Comparison of ENCODE assay signal across 2 cellular contexts in the genomic region with DNA sequence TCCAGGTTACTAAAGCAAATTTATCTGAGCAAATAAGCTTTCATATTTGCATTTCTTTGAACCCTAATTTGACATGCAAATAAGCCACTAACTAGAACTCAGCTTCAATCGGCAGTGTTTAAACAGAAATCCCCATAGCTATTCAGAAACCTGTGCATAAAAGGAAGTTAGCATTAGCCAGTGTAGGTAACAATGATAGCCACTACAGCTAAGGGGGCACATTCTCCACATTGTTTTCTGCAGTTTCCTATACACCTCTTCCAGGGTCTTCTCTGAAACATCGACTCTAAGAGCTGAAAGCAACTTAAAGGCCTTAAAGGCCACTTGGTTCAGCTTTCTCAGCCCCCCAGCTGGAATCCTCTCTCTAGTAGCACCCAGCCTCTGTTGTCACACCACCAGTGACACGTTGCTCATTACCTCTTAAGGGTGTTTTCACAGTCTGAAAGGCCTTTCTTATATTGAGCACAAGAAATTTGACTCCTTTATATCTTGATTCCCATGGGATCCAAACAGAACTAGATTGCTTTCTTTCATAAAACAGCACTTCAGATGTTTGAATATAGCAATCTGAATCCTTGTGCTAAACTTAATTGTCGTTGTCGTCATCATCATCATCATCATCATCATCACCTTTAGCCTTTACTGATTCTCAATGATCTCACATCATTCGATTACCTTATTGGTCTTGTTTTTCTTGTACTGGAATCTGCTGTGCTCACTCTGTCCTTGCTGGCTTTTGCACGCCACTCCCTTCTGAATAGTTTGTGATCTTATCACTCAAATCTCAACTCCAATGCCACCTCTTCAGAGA.
TF ChIP-seq lines count a peak whose summit lies in the region.

No MANE protein-coding gene starts in this region.

TF ChIP-seq in HEK293, 187 proteins besides CTCF, POLR2A, EP300 and RAD21 (continues in another document):
- TF ChIP-seq GFI1B (tag by site-specific recombination; IDR thresholded peaks at IDR 0.05) (peak; percentile 60; the same call in 1 of the 2 replicates), ZNF596 (tag by site-specific recombination; IDR thresholded peaks at IDR 0.05) (0 out of 2 replicates have a peak, but pooled peaks have one; percentile 36), FEZF1 (tag by site-specific recombination; IDR thresholded peaks at IDR 0.05) (peak; percentile 50; the same call in 1 of the 2 replicates), TRIM28 (IDR thresholded peaks at IDR 0.05; ENCODE audit: borderline replicate concordance, low read length) (0 out of 2 replicates have a peak, but pooled peaks have one; percentile 71), ZNF843 (tag by site-specific recombination; IDR thresholded peaks at IDR 0.05) (peak; percentile 46; the same call in 1 of the 2 replicates), ZNF629 (tag by site-specific recombination; IDR thresholded peaks at IDR 0.05) (peak; percentile 82), ZNF157 (tag by site-specific recombination; IDR thresholded peaks at IDR 0.05) (no peak)
- TF ChIP-seq, protein P1, sequence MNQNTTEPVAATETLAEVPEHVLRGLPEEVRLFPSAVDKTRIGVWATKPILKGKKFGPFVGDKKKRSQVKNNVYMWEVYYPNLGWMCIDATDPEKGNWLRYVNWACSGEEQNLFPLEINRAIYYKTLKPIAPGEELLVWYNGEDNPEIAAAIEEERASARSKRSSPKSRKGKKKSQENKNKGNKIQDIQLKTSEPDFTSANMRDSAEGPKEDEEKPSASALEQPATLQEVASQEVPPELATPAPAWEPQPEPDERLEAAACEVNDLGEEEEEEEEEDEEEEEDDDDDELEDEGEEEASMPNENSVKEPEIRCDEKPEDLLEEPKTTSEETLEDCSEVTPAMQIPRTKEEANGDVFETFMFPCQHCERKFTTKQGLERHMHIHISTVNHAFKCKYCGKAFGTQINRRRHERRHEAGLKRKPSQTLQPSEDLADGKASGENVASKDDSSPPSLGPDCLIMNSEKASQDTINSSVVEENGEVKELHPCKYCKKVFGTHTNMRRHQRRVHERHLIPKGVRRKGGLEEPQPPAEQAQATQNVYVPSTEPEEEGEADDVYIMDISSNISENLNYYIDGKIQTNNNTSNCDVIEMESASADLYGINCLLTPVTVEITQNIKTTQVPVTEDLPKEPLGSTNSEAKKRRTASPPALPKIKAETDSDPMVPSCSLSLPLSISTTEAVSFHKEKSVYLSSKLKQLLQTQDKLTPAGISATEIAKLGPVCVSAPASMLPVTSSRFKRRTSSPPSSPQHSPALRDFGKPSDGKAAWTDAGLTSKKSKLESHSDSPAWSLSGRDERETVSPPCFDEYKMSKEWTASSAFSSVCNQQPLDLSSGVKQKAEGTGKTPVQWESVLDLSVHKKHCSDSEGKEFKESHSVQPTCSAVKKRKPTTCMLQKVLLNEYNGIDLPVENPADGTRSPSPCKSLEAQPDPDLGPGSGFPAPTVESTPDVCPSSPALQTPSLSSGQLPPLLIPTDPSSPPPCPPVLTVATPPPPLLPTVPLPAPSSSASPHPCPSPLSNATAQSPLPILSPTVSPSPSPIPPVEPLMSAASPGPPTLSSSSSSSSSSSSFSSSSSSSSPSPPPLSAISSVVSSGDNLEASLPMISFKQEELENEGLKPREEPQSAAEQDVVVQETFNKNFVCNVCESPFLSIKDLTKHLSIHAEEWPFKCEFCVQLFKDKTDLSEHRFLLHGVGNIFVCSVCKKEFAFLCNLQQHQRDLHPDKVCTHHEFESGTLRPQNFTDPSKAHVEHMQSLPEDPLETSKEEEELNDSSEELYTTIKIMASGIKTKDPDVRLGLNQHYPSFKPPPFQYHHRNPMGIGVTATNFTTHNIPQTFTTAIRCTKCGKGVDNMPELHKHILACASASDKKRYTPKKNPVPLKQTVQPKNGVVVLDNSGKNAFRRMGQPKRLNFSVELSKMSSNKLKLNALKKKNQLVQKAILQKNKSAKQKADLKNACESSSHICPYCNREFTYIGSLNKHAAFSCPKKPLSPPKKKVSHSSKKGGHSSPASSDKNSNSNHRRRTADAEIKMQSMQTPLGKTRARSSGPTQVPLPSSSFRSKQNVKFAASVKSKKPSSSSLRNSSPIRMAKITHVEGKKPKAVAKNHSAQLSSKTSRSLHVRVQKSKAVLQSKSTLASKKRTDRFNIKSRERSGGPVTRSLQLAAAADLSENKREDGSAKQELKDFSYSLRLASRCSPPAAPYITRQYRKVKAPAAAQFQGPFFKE (tag by site-specific recombination; IDR thresholded peaks at IDR 0.05; ENCODE audit: borderline replicate concordance), result no peak
- TF ChIP-seq, protein P2, sequence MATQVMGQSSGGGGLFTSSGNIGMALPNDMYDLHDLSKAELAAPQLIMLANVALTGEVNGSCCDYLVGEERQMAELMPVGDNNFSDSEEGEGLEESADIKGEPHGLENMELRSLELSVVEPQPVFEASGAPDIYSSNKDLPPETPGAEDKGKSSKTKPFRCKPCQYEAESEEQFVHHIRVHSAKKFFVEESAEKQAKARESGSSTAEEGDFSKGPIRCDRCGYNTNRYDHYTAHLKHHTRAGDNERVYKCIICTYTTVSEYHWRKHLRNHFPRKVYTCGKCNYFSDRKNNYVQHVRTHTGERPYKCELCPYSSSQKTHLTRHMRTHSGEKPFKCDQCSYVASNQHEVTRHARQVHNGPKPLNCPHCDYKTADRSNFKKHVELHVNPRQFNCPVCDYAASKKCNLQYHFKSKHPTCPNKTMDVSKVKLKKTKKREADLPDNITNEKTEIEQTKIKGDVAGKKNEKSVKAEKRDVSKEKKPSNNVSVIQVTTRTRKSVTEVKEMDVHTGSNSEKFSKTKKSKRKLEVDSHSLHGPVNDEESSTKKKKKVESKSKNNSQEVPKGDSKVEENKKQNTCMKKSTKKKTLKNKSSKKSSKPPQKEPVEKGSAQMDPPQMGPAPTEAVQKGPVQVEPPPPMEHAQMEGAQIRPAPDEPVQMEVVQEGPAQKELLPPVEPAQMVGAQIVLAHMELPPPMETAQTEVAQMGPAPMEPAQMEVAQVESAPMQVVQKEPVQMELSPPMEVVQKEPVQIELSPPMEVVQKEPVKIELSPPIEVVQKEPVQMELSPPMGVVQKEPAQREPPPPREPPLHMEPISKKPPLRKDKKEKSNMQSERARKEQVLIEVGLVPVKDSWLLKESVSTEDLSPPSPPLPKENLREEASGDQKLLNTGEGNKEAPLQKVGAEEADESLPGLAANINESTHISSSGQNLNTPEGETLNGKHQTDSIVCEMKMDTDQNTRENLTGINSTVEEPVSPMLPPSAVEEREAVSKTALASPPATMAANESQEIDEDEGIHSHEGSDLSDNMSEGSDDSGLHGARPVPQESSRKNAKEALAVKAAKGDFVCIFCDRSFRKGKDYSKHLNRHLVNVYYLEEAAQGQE (tag by site-specific recombination; IDR thresholded peaks at IDR 0.05), result no peak
- TF ChIP-seq, protein P3, sequence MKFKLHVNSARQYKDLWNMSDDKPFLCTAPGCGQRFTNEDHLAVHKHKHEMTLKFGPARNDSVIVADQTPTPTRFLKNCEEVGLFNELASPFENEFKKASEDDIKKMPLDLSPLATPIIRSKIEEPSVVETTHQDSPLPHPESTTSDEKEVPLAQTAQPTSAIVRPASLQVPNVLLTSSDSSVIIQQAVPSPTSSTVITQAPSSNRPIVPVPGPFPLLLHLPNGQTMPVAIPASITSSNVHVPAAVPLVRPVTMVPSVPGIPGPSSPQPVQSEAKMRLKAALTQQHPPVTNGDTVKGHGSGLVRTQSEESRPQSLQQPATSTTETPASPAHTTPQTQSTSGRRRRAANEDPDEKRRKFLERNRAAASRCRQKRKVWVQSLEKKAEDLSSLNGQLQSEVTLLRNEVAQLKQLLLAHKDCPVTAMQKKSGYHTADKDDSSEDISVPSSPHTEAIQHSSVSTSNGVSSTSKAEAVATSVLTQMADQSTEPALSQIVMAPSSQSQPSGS (tag by site-specific recombination; IDR thresholded peaks at IDR 0.05; ENCODE audit: low read depth), result peak; percentile 83

TF ChIP-seq in H1, 55 proteins besides CTCF, POLR2A, EP300 and RAD21 (continued from another document):
- TF ChIP-seq JUN (IDR thresholded peaks at IDR 0.05; ENCODE audit: low read depth, low read length), result no peak
- no peak for TF ChIP-seq EGR1 (IDR thresholded peaks at IDR 0.05; ENCODE audit: borderline replicate concordance, low read depth, low read length)
- no peak for TF ChIP-seq BRCA1 (IDR thresholded peaks at IDR 0.05; ENCODE audit: low read depth, low read length)
- no peak for TF ChIP-seq KDM1A (IDR thresholded peaks at IDR 0.05; ENCODE audit: borderline replicate concordance, low read length)
- no peak for TF ChIP-seq NRF1 (IDR thresholded peaks at IDR 0.05; ENCODE audit: low read depth, low read length)
- TF ChIP-seq BCL11A (IDR thresholded peaks at IDR 0.05; ENCODE audit: low read depth in 2 of 2, low read length in 2 of 2), result no peak
- no peak for TF ChIP-seq SIN3A (conservative IDR thresholded peaks at IDR 0.05 in 1 of 2, IDR thresholded peaks at IDR 0.05 in 1 of 2; ENCODE audit: low read depth in 1 of 2, low read length in 2 of 2)
- no peak for TF ChIP-seq ASH2L (IDR thresholded peaks at IDR 0.05; ENCODE audit: low read length)
- TF ChIP-seq, protein P4, sequence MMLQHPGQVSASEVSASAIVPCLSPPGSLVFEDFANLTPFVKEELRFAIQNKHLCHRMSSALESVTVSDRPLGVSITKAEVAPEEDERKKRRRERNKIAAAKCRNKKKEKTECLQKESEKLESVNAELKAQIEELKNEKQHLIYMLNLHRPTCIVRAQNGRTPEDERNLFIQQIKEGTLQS (IDR thresholded peaks at IDR 0.05; ENCODE audit: insufficient read depth, low read depth, low read length), result no peak
- TF ChIP-seq, protein P5, sequence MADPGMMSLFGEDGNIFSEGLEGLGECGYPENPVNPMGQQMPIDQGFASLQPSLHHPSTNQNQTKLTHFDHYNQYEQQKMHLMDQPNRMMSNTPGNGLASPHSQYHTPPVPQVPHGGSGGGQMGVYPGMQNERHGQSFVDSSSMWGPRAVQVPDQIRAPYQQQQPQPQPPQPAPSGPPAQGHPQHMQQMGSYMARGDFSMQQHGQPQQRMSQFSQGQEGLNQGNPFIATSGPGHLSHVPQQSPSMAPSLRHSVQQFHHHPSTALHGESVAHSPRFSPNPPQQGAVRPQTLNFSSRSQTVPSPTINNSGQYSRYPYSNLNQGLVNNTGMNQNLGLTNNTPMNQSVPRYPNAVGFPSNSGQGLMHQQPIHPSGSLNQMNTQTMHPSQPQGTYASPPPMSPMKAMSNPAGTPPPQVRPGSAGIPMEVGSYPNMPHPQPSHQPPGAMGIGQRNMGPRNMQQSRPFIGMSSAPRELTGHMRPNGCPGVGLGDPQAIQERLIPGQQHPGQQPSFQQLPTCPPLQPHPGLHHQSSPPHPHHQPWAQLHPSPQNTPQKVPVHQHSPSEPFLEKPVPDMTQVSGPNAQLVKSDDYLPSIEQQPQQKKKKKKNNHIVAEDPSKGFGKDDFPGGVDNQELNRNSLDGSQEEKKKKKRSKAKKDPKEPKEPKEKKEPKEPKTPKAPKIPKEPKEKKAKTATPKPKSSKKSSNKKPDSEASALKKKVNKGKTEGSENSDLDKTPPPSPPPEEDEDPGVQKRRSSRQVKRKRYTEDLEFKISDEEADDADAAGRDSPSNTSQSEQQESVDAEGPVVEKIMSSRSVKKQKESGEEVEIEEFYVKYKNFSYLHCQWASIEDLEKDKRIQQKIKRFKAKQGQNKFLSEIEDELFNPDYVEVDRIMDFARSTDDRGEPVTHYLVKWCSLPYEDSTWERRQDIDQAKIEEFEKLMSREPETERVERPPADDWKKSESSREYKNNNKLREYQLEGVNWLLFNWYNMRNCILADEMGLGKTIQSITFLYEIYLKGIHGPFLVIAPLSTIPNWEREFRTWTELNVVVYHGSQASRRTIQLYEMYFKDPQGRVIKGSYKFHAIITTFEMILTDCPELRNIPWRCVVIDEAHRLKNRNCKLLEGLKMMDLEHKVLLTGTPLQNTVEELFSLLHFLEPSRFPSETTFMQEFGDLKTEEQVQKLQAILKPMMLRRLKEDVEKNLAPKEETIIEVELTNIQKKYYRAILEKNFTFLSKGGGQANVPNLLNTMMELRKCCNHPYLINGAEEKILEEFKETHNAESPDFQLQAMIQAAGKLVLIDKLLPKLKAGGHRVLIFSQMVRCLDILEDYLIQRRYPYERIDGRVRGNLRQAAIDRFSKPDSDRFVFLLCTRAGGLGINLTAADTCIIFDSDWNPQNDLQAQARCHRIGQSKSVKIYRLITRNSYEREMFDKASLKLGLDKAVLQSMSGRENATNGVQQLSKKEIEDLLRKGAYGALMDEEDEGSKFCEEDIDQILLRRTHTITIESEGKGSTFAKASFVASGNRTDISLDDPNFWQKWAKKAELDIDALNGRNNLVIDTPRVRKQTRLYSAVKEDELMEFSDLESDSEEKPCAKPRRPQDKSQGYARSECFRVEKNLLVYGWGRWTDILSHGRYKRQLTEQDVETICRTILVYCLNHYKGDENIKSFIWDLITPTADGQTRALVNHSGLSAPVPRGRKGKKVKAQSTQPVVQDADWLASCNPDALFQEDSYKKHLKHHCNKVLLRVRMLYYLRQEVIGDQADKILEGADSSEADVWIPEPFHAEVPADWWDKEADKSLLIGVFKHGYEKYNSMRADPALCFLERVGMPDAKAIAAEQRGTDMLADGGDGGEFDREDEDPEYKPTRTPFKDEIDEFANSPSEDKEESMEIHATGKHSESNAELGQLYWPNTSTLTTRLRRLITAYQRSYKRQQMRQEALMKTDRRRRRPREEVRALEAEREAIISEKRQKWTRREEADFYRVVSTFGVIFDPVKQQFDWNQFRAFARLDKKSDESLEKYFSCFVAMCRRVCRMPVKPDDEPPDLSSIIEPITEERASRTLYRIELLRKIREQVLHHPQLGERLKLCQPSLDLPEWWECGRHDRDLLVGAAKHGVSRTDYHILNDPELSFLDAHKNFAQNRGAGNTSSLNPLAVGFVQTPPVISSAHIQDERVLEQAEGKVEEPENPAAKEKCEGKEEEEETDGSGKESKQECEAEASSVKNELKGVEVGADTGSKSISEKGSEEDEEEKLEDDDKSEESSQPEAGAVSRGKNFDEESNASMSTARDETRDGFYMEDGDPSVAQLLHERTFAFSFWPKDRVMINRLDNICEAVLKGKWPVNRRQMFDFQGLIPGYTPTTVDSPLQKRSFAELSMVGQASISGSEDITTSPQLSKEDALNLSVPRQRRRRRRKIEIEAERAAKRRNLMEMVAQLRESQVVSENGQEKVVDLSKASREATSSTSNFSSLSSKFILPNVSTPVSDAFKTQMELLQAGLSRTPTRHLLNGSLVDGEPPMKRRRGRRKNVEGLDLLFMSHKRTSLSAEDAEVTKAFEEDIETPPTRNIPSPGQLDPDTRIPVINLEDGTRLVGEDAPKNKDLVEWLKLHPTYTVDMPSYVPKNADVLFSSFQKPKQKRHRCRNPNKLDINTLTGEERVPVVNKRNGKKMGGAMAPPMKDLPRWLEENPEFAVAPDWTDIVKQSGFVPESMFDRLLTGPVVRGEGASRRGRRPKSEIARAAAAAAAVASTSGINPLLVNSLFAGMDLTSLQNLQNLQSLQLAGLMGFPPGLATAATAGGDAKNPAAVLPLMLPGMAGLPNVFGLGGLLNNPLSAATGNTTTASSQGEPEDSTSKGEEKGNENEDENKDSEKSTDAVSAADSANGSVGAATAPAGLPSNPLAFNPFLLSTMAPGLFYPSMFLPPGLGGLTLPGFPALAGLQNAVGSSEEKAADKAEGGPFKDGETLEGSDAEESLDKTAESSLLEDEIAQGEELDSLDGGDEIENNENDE (IDR thresholded peaks at IDR 0.05; ENCODE audit: insufficient replicate concordance, low read length), result no peak
- TF ChIP-seq HDAC6 (IDR thresholded peaks at IDR 0.05; ENCODE audit: low read depth, low read length), result no peak
- TF ChIP-seq BACH1 (IDR thresholded peaks at IDR 0.05; ENCODE audit: low read length), result no peak
- no peak for TF ChIP-seq SP2 (IDR thresholded peaks at IDR 0.05; ENCODE audit: low read length)
- TF ChIP-seq POLR2AphosphoS5 (IDR thresholded peaks at IDR 0.05; ENCODE audit: low read depth, low read length), result no peak
- TF ChIP-seq SUZ12 (IDR thresholded peaks at IDR 0.05; ENCODE audit: low read length), result no peak
- no peak for TF ChIP-seq SIRT6 (IDR thresholded peaks at IDR 0.05; ENCODE audit: low read length)
